Comparison of ENCODE assay signal across 8 cellular contexts in genomic region chr18:9708882-9709877, GRCh38. TPM values are rescaled to one million over a fixed set of nuclear protein-coding genes. Genes with fewer than 3 reads are reported as not detected.
DNase-seq lines count a peak whose midpoint lies in the region; ATAC-seq and TF ChIP-seq lines count a peak whose summit lies in the region.

No MANE protein-coding gene starts in this region.

- ATAC-seq in upper lobe of right lung (peak; percentile 2), HG02970 (IDR thresholded peaks at IDR 0.05; ENCODE audit: low FRiP score, unreplicated experiment) (no peak), GM21526 (IDR thresholded peaks at IDR 0.05; ENCODE audit: low FRiP score, unreplicated experiment) (no peak), GM19351 (IDR thresholded peaks at IDR 0.05; ENCODE audit: unreplicated experiment) (no peak)

- H3K4me3 ChIP-seq in GM12875 (ENCODE audit: low read depth, low read length) (peak overlapping the region; percentile 97), OCI-LY1 (ENCODE audit: low read depth, low read length, poor library complexity, severe bottlenecking) (peak overlapping the region; percentile 52), ectodermal cell (ENCODE audit: insufficient read depth, low read depth, low read length) (peak overlapping the region; percentile 58), upper lobe of right lung (peak overlapping the region; percentile 86)

- H3K9ac ChIP-seq in OCI-LY1 (ENCODE audit: low read length): no peak overlapping the region

- H3K9me3 ChIP-seq in OCI-LY1 (ENCODE audit: low read length) (no peaks in the 10 kb centered on the region), ectodermal cell (ENCODE audit: control insufficient read depth, low read length) (no peaks in the 10 kb centered on the region), upper lobe of right lung (no peaks in the 10 kb centered on the region)

- no peaks in the 10 kb centered on the region for H3F3A ChIP-seq in OCI-LY1 (ENCODE audit: insufficient read depth, low read length)

- no peak overlapping the region for H2AFZ ChIP-seq in OCI-LY1 (ENCODE audit: low read length)

- peak; percentile 86 for DNase-seq in mesenteric fat pad (ENCODE audit: low spot score)
- peak; percentile 67 for DNase-seq in upper lobe of right lung

- peak overlapping the region; percentile 61 for H3K4me2 ChIP-seq in OCI-LY1 (ENCODE audit: low read length)

- H3K27me3 ChIP-seq in OCI-LY1 (ENCODE audit: insufficient read depth, low read length) (peaks cover 4% of the 10 kb centered on the region; the same call in 1 of the 2 replicates), ectodermal cell (ENCODE audit: control insufficient read depth, insufficient read depth, low read length, poor library complexity, severe bottlenecking) (peaks cover 55% of the 10 kb centered on the region), upper lobe of right lung (no peaks in the 10 kb centered on the region)

- H4K20me1 ChIP-seq in OCI-LY1 (ENCODE audit: insufficient read depth, low read length): no peaks in the 10 kb centered on the region

- H3K36me3 ChIP-seq in OCI-LY1 (ENCODE audit: insufficient read depth, low read length): no peaks in the 10 kb centered on the region
- H3K36me3 ChIP-seq in ectodermal cell (ENCODE audit: control insufficient read depth, insufficient read depth, low read length): no peaks in the 10 kb centered on the region
- no peaks in the 10 kb centered on the region for H3K36me3 ChIP-seq in upper lobe of right lung

- no peaks in the 10 kb centered on the region for H3K79me2 ChIP-seq in OCI-LY1 (ENCODE audit: insufficient read depth, low read length)

- WGBS in ectodermal cell, 2 experiments: 6 to 7% methylated on average over 44 of the region's 44 CpGs

- H3K27ac ChIP-seq in OCI-LY1 (ENCODE audit: low read depth, low read length, poor library complexity, severe bottlenecking) (no peak overlapping the region), ectodermal cell (ENCODE audit: insufficient read depth, low read depth, low read length, poor library complexity, severe bottlenecking) (no peak overlapping the region), upper lobe of right lung (peak overlapping the region; percentile 86)

- no peak for TF ChIP-seq CTCF in GM12875 (IDR thresholded peaks at IDR 0.05; ENCODE audit: borderline replicate concordance, insufficient read depth, low read depth, low read length)
- no peak for TF ChIP-seq CTCF in OCI-LY1 (IDR thresholded peaks at IDR 0.05; ENCODE audit: low read length)
- no peak for TF ChIP-seq CTCF in upper lobe of right lung (IDR thresholded peaks at IDR 0.05)

- H3K4me1 ChIP-seq in OCI-LY1 (ENCODE audit: insufficient read depth, low read length, severe bottlenecking): peaks cover 4% of the 10 kb centered on the region
- H3K4me1 ChIP-seq in ectodermal cell (ENCODE audit: control insufficient read depth, insufficient read depth, low read length): no peaks in the 10 kb centered on the region
- peaks cover 11% of the 10 kb centered on the region for H3K4me1 ChIP-seq in upper lobe of right lung

- no peaks in the 10 kb centered on the region for H3K9me2 ChIP-seq in OCI-LY1 (ENCODE audit: low read depth, low read length)

- intact Hi-C loops in upper lobe of right lung (cut with DNase I): no loop called here

RNA-seq across cellular contexts. Expression of gene RAB31, which starts 1.1 kb away (rescaled TPM):
- polyA plus RNA-seq in ectodermal cell (2013, experiment 1 of 4): 14.6 TPM
- polyA plus RNA-seq in ectodermal cell (2013, experiment 2 of 4): 12.3 TPM
- 8.8 TPM for polyA plus RNA-seq in ectodermal cell (2013, experiment 3 of 4)
- 11.0 TPM for polyA plus RNA-seq in ectodermal cell (2013, experiment 4 of 4)
- 80.7 TPM for total RNA-seq in mesenteric fat pad
- 137 TPM for total RNA-seq in upper lobe of right lung
